ENCODE assay signal across 1 cellular context in the genomic region with DNA sequence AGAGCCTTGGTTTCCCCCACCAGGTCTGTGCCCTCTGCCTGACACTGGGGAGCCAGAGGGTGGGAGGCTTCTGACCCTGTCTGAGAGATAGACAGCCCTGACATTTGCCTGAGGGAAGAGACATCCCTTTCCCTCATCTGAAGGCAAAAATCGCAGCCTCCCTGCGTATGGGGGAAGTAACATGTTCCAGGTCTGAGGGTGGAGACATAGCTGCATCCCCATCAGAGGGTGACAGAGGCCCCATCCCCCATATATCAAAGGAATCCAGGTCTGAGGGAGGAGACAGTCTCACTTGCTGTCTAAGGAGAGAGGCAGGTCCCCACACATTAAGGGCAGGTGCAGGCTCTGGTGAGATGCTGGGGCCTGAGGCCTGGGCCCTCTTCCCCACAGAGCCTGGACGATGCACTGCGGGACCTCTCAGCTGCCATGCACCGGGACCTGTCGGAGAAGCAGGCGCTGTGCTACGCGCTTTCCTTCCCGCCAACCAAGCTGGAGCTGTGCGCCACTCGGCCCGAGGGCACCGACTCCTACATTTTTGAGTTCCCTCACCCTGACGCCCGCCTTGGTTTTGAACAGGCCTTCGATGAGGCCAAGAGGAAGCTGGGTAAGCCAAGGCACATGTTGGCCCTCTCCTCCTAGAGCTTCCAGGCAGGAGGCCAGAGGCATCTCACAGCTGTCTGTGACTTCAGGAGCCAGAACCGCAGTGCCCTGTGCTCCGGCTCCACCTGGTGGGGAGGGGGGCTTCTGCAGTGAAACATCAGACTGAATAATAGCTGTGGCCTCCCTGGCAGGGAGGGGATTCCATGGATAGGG.
TF ChIP-seq lines count a peak whose summit lies in the region.

No MANE protein-coding gene starts in this region.

TF ChIP-seq in K562, 482 proteins besides CTCF, POLR2A, EP300 and RAD21:
- TF ChIP-seq, protein P1, sequence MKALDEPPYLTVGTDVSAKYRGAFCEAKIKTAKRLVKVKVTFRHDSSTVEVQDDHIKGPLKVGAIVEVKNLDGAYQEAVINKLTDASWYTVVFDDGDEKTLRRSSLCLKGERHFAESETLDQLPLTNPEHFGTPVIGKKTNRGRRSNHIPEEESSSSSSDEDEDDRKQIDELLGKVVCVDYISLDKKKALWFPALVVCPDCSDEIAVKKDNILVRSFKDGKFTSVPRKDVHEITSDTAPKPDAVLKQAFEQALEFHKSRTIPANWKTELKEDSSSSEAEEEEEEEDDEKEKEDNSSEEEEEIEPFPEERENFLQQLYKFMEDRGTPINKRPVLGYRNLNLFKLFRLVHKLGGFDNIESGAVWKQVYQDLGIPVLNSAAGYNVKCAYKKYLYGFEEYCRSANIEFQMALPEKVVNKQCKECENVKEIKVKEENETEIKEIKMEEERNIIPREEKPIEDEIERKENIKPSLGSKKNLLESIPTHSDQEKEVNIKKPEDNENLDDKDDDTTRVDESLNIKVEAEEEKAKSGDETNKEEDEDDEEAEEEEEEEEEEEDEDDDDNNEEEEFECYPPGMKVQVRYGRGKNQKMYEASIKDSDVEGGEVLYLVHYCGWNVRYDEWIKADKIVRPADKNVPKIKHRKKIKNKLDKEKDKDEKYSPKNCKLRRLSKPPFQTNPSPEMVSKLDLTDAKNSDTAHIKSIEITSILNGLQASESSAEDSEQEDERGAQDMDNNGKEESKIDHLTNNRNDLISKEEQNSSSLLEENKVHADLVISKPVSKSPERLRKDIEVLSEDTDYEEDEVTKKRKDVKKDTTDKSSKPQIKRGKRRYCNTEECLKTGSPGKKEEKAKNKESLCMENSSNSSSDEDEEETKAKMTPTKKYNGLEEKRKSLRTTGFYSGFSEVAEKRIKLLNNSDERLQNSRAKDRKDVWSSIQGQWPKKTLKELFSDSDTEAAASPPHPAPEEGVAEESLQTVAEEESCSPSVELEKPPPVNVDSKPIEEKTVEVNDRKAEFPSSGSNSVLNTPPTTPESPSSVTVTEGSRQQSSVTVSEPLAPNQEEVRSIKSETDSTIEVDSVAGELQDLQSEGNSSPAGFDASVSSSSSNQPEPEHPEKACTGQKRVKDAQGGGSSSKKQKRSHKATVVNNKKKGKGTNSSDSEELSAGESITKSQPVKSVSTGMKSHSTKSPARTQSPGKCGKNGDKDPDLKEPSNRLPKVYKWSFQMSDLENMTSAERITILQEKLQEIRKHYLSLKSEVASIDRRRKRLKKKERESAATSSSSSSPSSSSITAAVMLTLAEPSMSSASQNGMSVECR (CRISPR knock-in tag; IDR thresholded peaks at IDR 0.05) = no peak
- TF ChIP-seq, protein P2, sequence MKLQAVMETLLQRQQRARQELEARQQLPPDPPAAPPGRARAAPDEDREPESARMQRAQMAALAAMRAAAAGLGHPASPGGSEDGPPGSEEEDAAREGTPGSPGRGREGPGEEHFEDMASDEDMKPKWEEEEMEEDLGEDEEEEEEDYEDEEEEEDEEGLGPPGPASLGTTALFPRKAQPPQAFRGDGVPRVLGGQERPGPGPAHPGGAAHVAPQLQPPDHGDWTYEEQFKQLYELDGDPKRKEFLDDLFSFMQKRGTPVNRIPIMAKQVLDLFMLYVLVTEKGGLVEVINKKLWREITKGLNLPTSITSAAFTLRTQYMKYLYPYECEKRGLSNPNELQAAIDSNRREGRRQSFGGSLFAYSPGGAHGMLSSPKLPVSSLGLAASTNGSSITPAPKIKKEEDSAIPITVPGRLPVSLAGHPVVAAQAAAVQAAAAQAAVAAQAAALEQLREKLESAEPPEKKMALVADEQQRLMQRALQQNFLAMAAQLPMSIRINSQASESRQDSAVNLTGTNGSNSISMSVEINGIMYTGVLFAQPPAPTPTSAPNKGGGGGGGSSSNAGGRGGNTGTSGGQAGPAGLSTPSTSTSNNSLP (IDR thresholded peaks at IDR 0.05; ENCODE audit: borderline replicate concordance, low read depth, low read length) = no peak
- TF ChIP-seq, protein P3, sequence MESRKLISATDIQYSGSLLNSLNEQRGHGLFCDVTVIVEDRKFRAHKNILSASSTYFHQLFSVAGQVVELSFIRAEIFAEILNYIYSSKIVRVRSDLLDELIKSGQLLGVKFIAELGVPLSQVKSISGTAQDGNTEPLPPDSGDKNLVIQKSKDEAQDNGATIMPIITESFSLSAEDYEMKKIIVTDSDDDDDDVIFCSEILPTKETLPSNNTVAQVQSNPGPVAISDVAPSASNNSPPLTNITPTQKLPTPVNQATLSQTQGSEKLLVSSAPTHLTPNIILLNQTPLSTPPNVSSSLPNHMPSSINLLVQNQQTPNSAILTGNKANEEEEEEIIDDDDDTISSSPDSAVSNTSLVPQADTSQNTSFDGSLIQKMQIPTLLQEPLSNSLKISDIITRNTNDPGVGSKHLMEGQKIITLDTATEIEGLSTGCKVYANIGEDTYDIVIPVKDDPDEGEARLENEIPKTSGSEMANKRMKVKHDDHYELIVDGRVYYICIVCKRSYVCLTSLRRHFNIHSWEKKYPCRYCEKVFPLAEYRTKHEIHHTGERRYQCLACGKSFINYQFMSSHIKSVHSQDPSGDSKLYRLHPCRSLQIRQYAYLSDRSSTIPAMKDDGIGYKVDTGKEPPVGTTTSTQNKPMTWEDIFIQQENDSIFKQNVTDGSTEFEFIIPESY (CRISPR knock-in tag; IDR thresholded peaks at IDR 0.05) = peak; percentile 79
- TF ChIP-seq SMC3 (conservative IDR thresholded peaks at IDR 0.05; ENCODE audit: insufficient read depth, low read depth, low read length) = peak; percentile 48; the same call in 1 of the 2 replicates
- TF ChIP-seq, protein P4, sequence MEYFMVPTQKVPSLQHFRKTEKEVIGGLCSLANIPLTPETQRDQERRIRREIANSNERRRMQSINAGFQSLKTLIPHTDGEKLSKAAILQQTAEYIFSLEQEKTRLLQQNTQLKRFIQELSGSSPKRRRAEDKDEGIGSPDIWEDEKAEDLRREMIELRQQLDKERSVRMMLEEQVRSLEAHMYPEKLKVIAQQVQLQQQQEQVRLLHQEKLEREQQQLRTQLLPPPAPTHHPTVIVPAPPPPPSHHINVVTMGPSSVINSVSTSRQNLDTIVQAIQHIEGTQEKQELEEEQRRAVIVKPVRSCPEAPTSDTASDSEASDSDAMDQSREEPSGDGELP (CRISPR knock-in tag; IDR thresholded peaks at IDR 0.05; ENCODE audit: borderline replicate concordance) = peak; percentile 73; the same call in 1 of the 2 replicates
- TF ChIP-seq, protein P5, sequence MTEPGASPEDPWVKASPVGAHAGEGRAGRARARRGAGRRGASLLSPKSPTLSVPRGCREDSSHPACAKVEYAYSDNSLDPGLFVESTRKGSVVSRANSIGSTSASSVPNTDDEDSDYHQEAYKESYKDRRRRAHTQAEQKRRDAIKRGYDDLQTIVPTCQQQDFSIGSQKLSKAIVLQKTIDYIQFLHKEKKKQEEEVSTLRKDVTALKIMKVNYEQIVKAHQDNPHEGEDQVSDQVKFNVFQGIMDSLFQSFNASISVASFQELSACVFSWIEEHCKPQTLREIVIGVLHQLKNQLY (CRISPR knock-in tag; conservative IDR thresholded peaks at IDR 0.05) = no peak
